26 cellular contexts compared by ENCODE assay signal in genomic region chr11:134515081-134515960, GRCh38.
DNase-seq lines count a peak whose midpoint lies in the region; ATAC-seq, FAIRE-seq and TF ChIP-seq lines count a peak whose summit lies in the region.
"Had no signal": no experiment of that assay in that cellular context is flagged by ENCODE, and none has a peak within 500 bp of the region (broad histone marks: within the 10 kb centered on the region; RNA-seq: fewer than 3 reads in every experiment).

No MANE protein-coding gene starts in this region.

- H2AFZ ChIP-seq in HepG2 (ENCODE audit: low read length), result no peak overlapping the region
- H2AFZ ChIP-seq: parathyroid adenoma had no signal

- H3K4me1 ChIP-seq in right lobe of liver (no peaks in the 10 kb centered on the region), HepG2 (ENCODE audit: insufficient read depth, low read length) (no peaks in the 10 kb centered on the region), mucosa of rectum (ENCODE audit: control insufficient read depth in 2 of 2, insufficient read depth in 2 of 2, low read length in 2 of 2) (peaks cover 13 to 21% of the 10 kb centered on the region in 2 donors)
- H3K4me1 ChIP-seq: ascending aorta, gastrocnemius medialis, parathyroid adenoma had no signal

- POLR2A ChIA-PET in HepG2 (lab: Yijun Ruan, JAX), result no interaction called here

- no peak for TF ChIP-seq RAD21 in HepG2 (CRISPR knock-in tag; IDR thresholded peaks at IDR 0.05)

- no peaks in the 10 kb centered on the region for H4K20me1 ChIP-seq in HepG2 (ENCODE audit: insufficient read depth, low read length)

- intact Hi-C loops in right lobe of liver (cut with DNase I), result no loop called here
- intact Hi-C loops in HepG2 (cut with micrococcal nuclease; ENCODE audit: unreplicated experiment), result no loop called here
- intact Hi-C loops in dorsolateral prefrontal cortex (cut with DNase I), result no loop called here

- 92% methylated on average over 17 of the region's 26 CpGs for WGBS in right lobe of liver (ENCODE audit: insufficient coverage, low coverage, low lambda C conversion rate, missing lambda C conversion rate)
- 38% methylated on average over 18 of the region's 26 CpGs for WGBS in HepG2 (ENCODE audit: low lambda C conversion rate)

- CTCF ChIA-PET in HepG2 (lab: Yijun Ruan, JAX; ENCODE audit: low intra/inter-chr PET ratio, low total read pairs), result no interaction called here

- no peak overlapping the region for H3K4me3 ChIP-seq in right lobe of liver
- H3K4me3 ChIP-seq in HepG2 (replicated peaks in 1 of 3; ENCODE audit: insufficient read depth in 1 of 3, low read depth in 2 of 3, low read length in 3 of 3), result no peak overlapping the region
- no peak overlapping the region for H3K4me3 ChIP-seq in dorsolateral prefrontal cortex
- peak overlapping the region; percentile 4 to 52 for H3K4me3 ChIP-seq in mucosa of rectum (ENCODE audit: low read length in 2 of 2)
- H3K4me3 ChIP-seq: ascending aorta, gastrocnemius medialis, testis had no signal

- H3K27ac ChIP-seq in right lobe of liver (no peak overlapping the region), HepG2 (ENCODE audit: extremely low read length, insufficient read depth, low read length) (no peak overlapping the region), dorsolateral prefrontal cortex (no peak overlapping the region), mucosa of rectum (ENCODE audit: low read depth in 2 of 2, low read length in 2 of 2) (peak overlapping the region; percentile 38 to 72)
- H3K27ac ChIP-seq: ascending aorta, gastrocnemius medialis, parathyroid adenoma, testis had no signal

- DNase-seq in right lobe of liver, result peak in 2 of 3 donors; percentile 26 to 35
- DNase-seq in HepG2 (ENCODE audit: low spot score), result no peak
- peak in 7 of 10 donors; percentile 2 to 33 (median 17) for DNase-seq in dorsolateral prefrontal cortex
- DNase-seq in ureter (ENCODE audit: low spot score), result peak; percentile 40
- DNase-seq in activated T-cell treated with anti-CD3 and anti-CD28 coated beads, Interleukin-2, amount 50 U/mL, for 1 hour, result no peak
- DNase-seq: activated CD4-positive, CD25-positive, alpha-beta regulatory T cell; activated naive CD4-positive, alpha-beta T cell treated with anti-CD3 and anti-CD28 coated beads, Interleukin-2, amount 50 U/mL, for 16 hours; CD4-positive, alpha-beta memory T cell; effector CD8-positive, alpha-beta T cell; gastrocnemius medialis; mesenchymal stem cell; naive thymus-derived CD4-positive, alpha-beta T cell; NCI-H1417 treated with DMSO at 0.1 percent for 48 hours; NCI-H510A treated with DMSO at 0.1 percent for 48 hours; stimulated activated CD4-positive, alpha-beta T cell treated with anti-CD3 and anti-CD28 coated beads, Interleukin-1b, Interleukin-23, amount 100 ng/mL, for 48 hours had no signal

- TF ChIP-seq EP300 in HepG2 (IDR thresholded peaks at IDR 0.05; ENCODE audit: low read depth in 2 of 2, low read length in 2 of 2), result no peak
- TF ChIP-seq EP300 in HepG2 (CRISPR knock-in tag; IDR thresholded peaks at IDR 0.05; ENCODE audit: borderline replicate concordance), result no peak

- no peaks in the 10 kb centered on the region for H3K27me3 ChIP-seq in right lobe of liver
- peaks cover 11 to 57% of the 10 kb centered on the region in 2 experiments; a peak in 4 of 5 replicates for H3K27me3 ChIP-seq in HepG2 (ENCODE audit: control insufficient read depth in 1 of 2, insufficient read depth in 2 of 2, low read length in 2 of 2)
- H3K27me3 ChIP-seq in dorsolateral prefrontal cortex, result peaks cover 0 to 5% (median 0%) of the 10 kb centered on the region in 45 donors
- no peaks in the 10 kb centered on the region for H3K27me3 ChIP-seq in mucosa of rectum (ENCODE audit: control insufficient read depth in 2 of 2, insufficient read depth in 2 of 2, low read length in 2 of 2)
- H3K27me3 ChIP-seq: ascending aorta, gastrocnemius medialis, testis had no signal

- no peak overlapping the region for H3K9ac ChIP-seq in HepG2 (ENCODE audit: insufficient read depth, low read depth, low read length)
- peak overlapping the region in 1 of 2 donors; percentile 30 for H3K9ac ChIP-seq in mucosa of rectum (ENCODE audit: low read depth in 1 of 2, low read length in 2 of 2)
- H3K9ac ChIP-seq: parathyroid adenoma had no signal

- in situ Hi-C loops in HepG2 (cut with HindIII; ENCODE audit: extremely low pct_ligation_motif_present, low pct_unique_long_range_greater_than_20kb), result no loop called here

- H3K9me3 ChIP-seq in right lobe of liver (no peaks in the 10 kb centered on the region), HepG2 (ENCODE audit: low read length) (no peaks in the 10 kb centered on the region), mucosa of rectum (ENCODE audit: control insufficient read depth in 2 of 2, low read length in 2 of 2) (no peaks in the 10 kb centered on the region)
- H3K9me3 ChIP-seq: ascending aorta, gastrocnemius medialis, testis had no signal

- TF ChIP-seq CTCF in right lobe of liver (IDR thresholded peaks at IDR 0.05) (no peak), HepG2 (CRISPR knock-in tag; IDR thresholded peaks at IDR 0.05) (no peak), dorsolateral prefrontal cortex (IDR thresholded peaks at IDR 0.05 in 54 of 56, conservative IDR thresholded peaks at IDR 0.05 in 2 of 56; ENCODE audit: low read depth in 1 of 56, partially characterized antibody in 56 of 56) (no peak)

- ATAC-seq in right lobe of liver (no peak), HepG2 (no peak), HG02884 (IDR thresholded peaks at IDR 0.05; ENCODE audit: unreplicated experiment) (no peak), HG03097 (IDR thresholded peaks at IDR 0.05; ENCODE audit: low FRiP score, unreplicated experiment) (no peak)
- ATAC-seq: esophagus mucosa; gastrocnemius medialis; naive thymus-derived CD4-positive, alpha-beta T cell; stimulated activated memory B cell treated with anti-CD40 and anti-IgM and Interleukin-4, amounts not matched to agents 10 μg/mL and 1 μg/mL and 100 μg/mL, for 72 hours had no signal

- BruUV-seq in HepG2 (replicated peaks; lab: Mats Ljungman, UMichigan), result no TSS peak

- no peak for FAIRE-seq in HepG2 (lab: Jason Lieb, UNC)
- FAIRE-seq: G401.6, GM18507, keratinocyte had no signal

- H3K36me3 ChIP-seq in right lobe of liver, result no peaks in the 10 kb centered on the region
- no peaks in the 10 kb centered on the region for H3K36me3 ChIP-seq in HepG2 (replicated peaks in 1 of 2; ENCODE audit: control insufficient read depth in 1 of 2, insufficient read depth in 2 of 2, low read length in 2 of 2)
- no peaks in the 10 kb centered on the region for H3K36me3 ChIP-seq in mucosa of rectum (ENCODE audit: control insufficient read depth in 2 of 2, insufficient read depth in 2 of 2, low read length in 2 of 2)
- H3K36me3 ChIP-seq: ascending aorta, gastrocnemius medialis had no signal

- TF ChIP-seq POLR2A in right lobe of liver (IDR thresholded peaks at IDR 0.05) (no peak), HepG2 (IDR thresholded peaks at IDR 0.05; ENCODE audit: insufficient read depth in 1 of 2, low read depth in 2 of 2, low read length in 2 of 2) (no peak)

- no peak overlapping the region for H3K4me2 ChIP-seq in HepG2 (ENCODE audit: low read depth, low read length)

- H3K79me2 ChIP-seq in HepG2 (ENCODE audit: insufficient read depth, low read length), result no peaks in the 10 kb centered on the region
- H3K79me2 ChIP-seq: parathyroid adenoma had no signal

TF ChIP-seq in HepG2, 621 proteins besides CTCF, POLR2A, EP300 and RAD21 (continues in another document):
- no peak for TF ChIP-seq ZNF512 (CRISPR knock-in tag; IDR thresholded peaks at IDR 0.05)
- TF ChIP-seq ELK4 (CRISPR knock-in tag; IDR thresholded peaks at IDR 0.05; ENCODE audit: borderline replicate concordance), result no peak
- TF ChIP-seq SP1 (IDR thresholded peaks at IDR 0.05), result no peak
- TF ChIP-seq SP1 (CRISPR knock-in tag; IDR thresholded peaks at IDR 0.05), result no peak
- no peak for TF ChIP-seq BCL3 (CRISPR knock-in tag; IDR thresholded peaks at IDR 0.05)
- TF ChIP-seq NONO (IDR thresholded peaks at IDR 0.05), result no peak
- TF ChIP-seq NONO (CRISPR knock-in tag; conservative IDR thresholded peaks at IDR 0.05), result no peak
- TF ChIP-seq SNAI1 (CRISPR knock-in tag; IDR thresholded peaks at IDR 0.05; ENCODE audit: borderline replicate concordance), result no peak
- TF ChIP-seq ZNF101 (CRISPR knock-in tag; IDR thresholded peaks at IDR 0.05; ENCODE audit: borderline replicate concordance, low read depth), result no peak
- TF ChIP-seq ZNF576 (CRISPR knock-in tag; IDR thresholded peaks at IDR 0.05), result no peak

Comparison
In these comparisons a context has a peak if more than half of its experiments do, and no peak if none do; other contexts are left out.
1. DNase-seq: peak in right lobe of liver (2 of 3), dorsolateral prefrontal cortex (7 of 10) and ureter (single experiment); none in HepG2 (single experiment) and activated T-cell treated with anti-CD3 and anti-CD28 coated beads, Interleukin-2, amount 50 U/mL, for 1 hour (single experiment).
2. H3K27ac ChIP-seq: peak in mucosa of rectum (2 of 2); none in right lobe of liver (0 of 3), HepG2 (single experiment) and dorsolateral prefrontal cortex (0 of 59).
3. H3K4me3 ChIP-seq: peak in mucosa of rectum (2 of 2); none in right lobe of liver (0 of 3), HepG2 (0 of 3) and dorsolateral prefrontal cortex (0 of 59).